Comparison of ENCODE assay signal across 16 cellular contexts in the genomic region with DNA sequence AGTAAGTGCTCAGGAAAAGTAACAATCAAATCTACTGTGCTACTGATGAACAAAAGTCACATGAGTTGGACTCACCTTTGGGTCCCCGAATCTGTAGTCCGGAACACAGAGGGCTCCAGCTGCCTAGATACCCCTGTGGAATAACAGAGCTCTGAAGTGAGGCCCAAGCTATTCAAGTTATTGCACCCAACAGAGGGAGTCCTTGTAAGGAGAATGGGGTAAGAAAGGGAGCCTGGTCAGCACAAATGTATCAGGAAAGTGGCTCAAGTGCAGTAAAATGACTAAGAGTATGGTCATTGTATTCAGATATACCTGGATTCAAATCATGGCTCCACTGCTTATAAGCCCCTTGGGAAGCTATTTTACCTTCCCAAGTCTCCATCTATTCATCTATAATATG. TPM values are rescaled to one million over a fixed set of nuclear protein-coding genes. Genes with fewer than 3 reads are reported as not detected.
A peak's percentile ranks its signal among the peaks of the same experiment; 100 is the strongest.
DNase-seq lines count a peak whose midpoint lies in the region; ATAC-seq and TF ChIP-seq lines count a peak whose summit lies in the region.
"Had no signal": no experiment of that assay in that cellular context is flagged by ENCODE, and none has a peak within 500 bp of the region (broad histone marks: within the 10 kb centered on the region; RNA-seq: fewer than 3 reads in every experiment).

No MANE protein-coding gene starts in this region.

- ATAC-seq in left lobe of liver (peak; percentile 64), gastroesophageal sphincter (no peak), psoas muscle (no peak), HG03108 (IDR thresholded peaks at IDR 0.05; ENCODE audit: unreplicated experiment) (no peak)
- ATAC-seq: T-cell had no signal

- WGBS in gastroesophageal sphincter (ENCODE audit: low coverage in 1 of 2), 2 donors = 100% methylated on average over 2 of the region's 2 CpGs
- 85 to 97% (median 91%) methylated on average over 2 of the region's 2 CpGs for WGBS in psoas muscle, 3 donors

- intact Hi-C loops in psoas muscle (cut with DNase I) = no loop called here

- TF ChIP-seq POLR2A in gastroesophageal sphincter (IDR thresholded peaks at IDR 0.05) = no peak

- TF ChIP-seq EP300 in gastroesophageal sphincter (IDR thresholded peaks at IDR 0.05) = no peak

- H3K9me3 ChIP-seq in gastroesophageal sphincter = no peaks in the 10 kb centered on the region
- no peaks in the 10 kb centered on the region for H3K9me3 ChIP-seq in psoas muscle

- H3K4me3 ChIP-seq in cardiac fibroblast (replicated peaks in 1 of 2; ENCODE audit: low read depth in 2 of 2, low read length in 2 of 2) = no peak overlapping the region
- H3K4me3 ChIP-seq in gastroesophageal sphincter = no peak overlapping the region
- no peak overlapping the region for H3K4me3 ChIP-seq in psoas muscle

- no peaks in the 10 kb centered on the region for H3K4me1 ChIP-seq in gastroesophageal sphincter
- H3K4me1 ChIP-seq in psoas muscle = no peaks in the 10 kb centered on the region

- H3K27me3 ChIP-seq in gastroesophageal sphincter (no peaks in the 10 kb centered on the region), psoas muscle (ENCODE audit: insufficient read depth in 3 of 3, low read length in 2 of 3) (no peaks in the 10 kb centered on the region)

- H3K27ac ChIP-seq in C4-2B (no peak overlapping the region; the same call in 1 of the 2 replicates), gastroesophageal sphincter (no peak overlapping the region), psoas muscle (no peak overlapping the region)

- DNase-seq in M059J (ENCODE audit: low read depth) (peak; percentile 74), cardiac fibroblast (ENCODE audit: low read depth in 2 of 2) (peak in 1 of 2 donors; percentile 56), left lobe of liver (ENCODE audit: low spot score) (no peak), GM03348 (ENCODE audit: low spot score) (no peak), psoas muscle (no peak)
- DNase-seq: activated CD8-positive, alpha-beta memory T cell treated with anti-CD3 and anti-CD28 coated beads for 24 hours; AML-193; cerebellar nuclear complex; NCI-H1105 treated with DMSO at 0.1 percent for 48 hours; stimulated activated CD4-positive, alpha-beta T cell treated with anti-CD3 and anti-CD28 coated beads, Interleukin-4, amount 100 ng/mL, for 1 hour; stimulated activated CD8-positive, alpha-beta memory T cell treated with anti-CD3 and anti-CD28 coated beads, Interleukin-4, amount 100 ng/mL, for 48 hours; T-cell had no signal

- TF ChIP-seq CTCF in C4-2B (conservative IDR thresholded peaks at IDR 0.05) (0 out of 2 replicates have a peak, but pooled peaks have one; percentile 12), cardiac fibroblast (IDR thresholded peaks at IDR 0.05; ENCODE audit: low read depth, low read length) (peak; percentile 19), gastroesophageal sphincter (IDR thresholded peaks at IDR 0.05) (no peak), psoas muscle (IDR thresholded peaks at IDR 0.05) (no peak)

- H3K36me3 ChIP-seq in gastroesophageal sphincter (no peaks in the 10 kb centered on the region), psoas muscle (ENCODE audit: insufficient read depth in 1 of 2, low read depth in 1 of 2) (no peaks in the 10 kb centered on the region)

RNA-seq across cellular contexts. Expression of a gene that starts 20.9 kb away (rescaled TPM):
- 12.5 and 16.4 TPM in 2 replicates for total RNA-seq in M059J (2014; rRNA removed; shearing (Covaris generic))
- 0.33 TPM for total RNA-seq in left lobe of liver
- total RNA-seq in gastroesophageal sphincter = 10 to 100 TPM in 3 of 4 donors, 1 to 10 TPM in 1; 3.6 to 39.6 (median 15.1) TPM
- total RNA-seq in psoas muscle = 1 to 10 TPM in 3 of 4 donors, under 1 TPM in 1; 0.90 to 3.7 (median 2.6) TPM
- 1 to 10 TPM in 2 of 3 donors, under 1 TPM in 1; 0.68 to 2.7 (median 1.9) TPM for polyA plus RNA-seq in psoas muscle
- polyA plus RNA-seq: IgD-negative memory B cell had no signal

Comparison
In these comparisons a context has a peak if more than half of its experiments do, and no peak if none do; other contexts are left out.
1. CTCF ChIP-seq: peak in C4-2B (single experiment) and cardiac fibroblast (single experiment); none in gastroesophageal sphincter (0 of 4) and psoas muscle (single experiment).